8 cellular contexts compared by ENCODE assay signal in genomic region chr20:8700756-8701155, GRCh38.
"Had no signal": no experiment of that assay in that cellular context is flagged by ENCODE, and none has a peak within 500 bp of the region (broad histone marks: within the 10 kb centered on the region; RNA-seq: fewer than 3 reads in every experiment).

No MANE protein-coding gene starts in this region.

- H3K36me3 Mint-ChIP-seq: IgD-negative memory B cell had no signal

- H3K4me3 ChIP-seq: K562 had no signal

- H3K4me3 Mint-ChIP-seq: IgD-negative memory B cell had no signal

- ATAC-seq: HepG2, K562 had no signal

- FAIRE-seq: HepG2, K562 had no signal

- H3K27ac ChIP-seq: HL-60, KMS-11 had no signal

- DNase-seq: IMR-90, KBM-7, KG1 had no signal

- H3K4me1 Mint-ChIP-seq: IgD-negative memory B cell had no signal
